In genomic region chr14:37363661-37364060, GRCh38 we compare ENCODE assay signal across 29 cellular contexts.
"Had no signal": no experiment of that assay in that cellular context is flagged by ENCODE, and none has a peak within 500 bp of the region (broad histone marks: within the 10 kb centered on the region; RNA-seq: fewer than 3 reads in every experiment).

No MANE protein-coding gene starts in this region.

- H3K36me3 Mint-ChIP-seq: naive B cell; stimulated activated effector memory CD8-positive, alpha-beta T cell treated with anti-CD3 and anti-CD28 coated beads, Interleukin-12 subunit alpha, Interleukin-12 subunit beta, amount 100 ng/mL, for 72 hours; stimulated activated naive B cell treated with anti-CD40 and anti-IgM and Interleukin-4, amounts not matched to agents 10 μg/mL and 1 μg/mL and 100 μg/mL, for 72 hours had no signal

- FAIRE-seq: pancreas had no signal

- H3K9me3 ChIP-seq: neutrophil, pancreas, prostate gland, thoracic aorta had no signal

- H3K27me3 ChIP-seq: neutrophil, pancreas, right atrium auricular region, spleen, stomach, tibial artery, transverse colon, upper lobe of right lung, uterus had no signal

- H3K4me2 ChIP-seq: smooth muscle cell had no signal

- H3K27me3 Mint-ChIP-seq: naive B cell; naive thymus-derived CD8-positive, alpha-beta T cell; natural killer cell treated with Interleukin-12 subunit alpha and Interleukin-12 subunit beta and Interleukin-15 and Interleukin-18, amount 100 ng/mL, for 72 hours; stimulated activated naive B cell treated with anti-CD40 and anti-IgM and Interleukin-4, amounts not matched to agents 10 μg/mL and 1 μg/mL and 100 μg/mL, for 72 hours; stimulated activated naive CD8-positive, alpha-beta T cell treated with anti-CD3 and anti-CD28 coated beads, Interleukin-15, Interleukin-2, amounts not matched to agents 100 ng/mL and 50 ng/mL, for 24 hours; type B pancreatic cell had no signal

- H3K4me3 Mint-ChIP-seq: naive B cell; naive thymus-derived CD8-positive, alpha-beta T cell; natural killer cell treated with Interleukin-12 subunit alpha and Interleukin-12 subunit beta and Interleukin-15 and Interleukin-18, amount 100 ng/mL, for 72 hours; nephron progenitor cell; neural crest cell; stimulated activated effector memory CD8-positive, alpha-beta T cell treated with anti-CD3 and anti-CD28 coated beads, Interleukin-12 subunit alpha, Interleukin-12 subunit beta, amount 100 ng/mL, for 72 hours; stimulated activated naive B cell treated with anti-CD40 and anti-IgM and Interleukin-4, amounts not matched to agents 10 μg/mL and 1 μg/mL and 100 μg/mL, for 72 hours; stimulated activated naive CD8-positive, alpha-beta T cell treated with anti-CD3 and anti-CD28 coated beads, Interleukin-15, Interleukin-2, amounts not matched to agents 100 ng/mL and 50 ng/mL, for 24 hours; type B pancreatic cell had no signal

- H3K36me3 ChIP-seq: neutrophil, pancreas, prostate gland, right atrium auricular region, thoracic aorta, transverse colon, upper lobe of right lung, uterus had no signal

- H3K4me1 ChIP-seq: pancreas, prostate gland, right atrium auricular region, spleen, stomach, tibial artery, transverse colon, upper lobe of right lung, uterus had no signal

- DNase-seq: naive B cell; naive thymus-derived CD8-positive, alpha-beta T cell; nephron progenitor cell; nucleus accumbens; pancreas; retina; spleen; stimulated activated CD4-positive, alpha-beta T cell treated with anti-CD3 and anti-CD28 coated beads, Interleukin-12 subunit alpha, Interleukin-12 subunit beta, amount 100 ng/mL, for 4 hours; stimulated activated CD4-positive, alpha-beta T cell treated with anti-CD3 and anti-CD28 coated beads, Interleukin-1b, Interleukin-23, amount 100 ng/mL, for 48 hours; stimulated activated CD4-positive, alpha-beta T cell treated with anti-CD3 and anti-CD28 coated beads, Interleukin-4, amount 100 ng/mL, for 24 hours; stimulated activated naive B cell treated with anti-CD40 and anti-IgM and Interleukin-4, amounts not matched to agents 10 μg/mL and 1 μg/mL and 100 μg/mL, for 72 hours; stimulated activated naive CD4-positive, alpha-beta T cell treated with Interleukin-2 at 50 U/mL for 16 hours; stomach; tibial artery; transverse colon; upper lobe of right lung; uterus had no signal

- ATAC-seq: naive thymus-derived CD8-positive, alpha-beta T cell; natural killer cell treated with Interleukin-12 subunit alpha and Interleukin-12 subunit beta and Interleukin-15 and Interleukin-18, amount 100 ng/mL, for 72 hours; pancreas; sciatic nerve; stimulated activated effector memory CD8-positive, alpha-beta T cell treated with anti-CD3 and anti-CD28 coated beads, Interleukin-12 subunit alpha, Interleukin-12 subunit beta, amount 100 ng/mL, for 72 hours; stimulated activated naive B cell treated with anti-CD40 and anti-IgM and Interleukin-4, amounts not matched to agents 10 μg/mL and 1 μg/mL and 100 μg/mL, for 72 hours; upper lobe of right lung had no signal

- H3K27ac ChIP-seq: neutrophil, pancreas, prostate gland, right atrium auricular region, skin epidermis, spleen, stomach, thoracic aorta, tibial artery, transverse colon, upper lobe of right lung, uterus had no signal

- H3K4me1 Mint-ChIP-seq: naive B cell; naive thymus-derived CD8-positive, alpha-beta T cell; stimulated activated effector memory CD8-positive, alpha-beta T cell treated with anti-CD3 and anti-CD28 coated beads, Interleukin-12 subunit alpha, Interleukin-12 subunit beta, amount 100 ng/mL, for 72 hours; stimulated activated naive B cell treated with anti-CD40 and anti-IgM and Interleukin-4, amounts not matched to agents 10 μg/mL and 1 μg/mL and 100 μg/mL, for 72 hours had no signal

- H3K27ac Mint-ChIP-seq: naive B cell; naive thymus-derived CD8-positive, alpha-beta T cell; natural killer cell treated with Interleukin-12 subunit alpha and Interleukin-12 subunit beta and Interleukin-15 and Interleukin-18, amount 100 ng/mL, for 72 hours; nephron progenitor cell; stimulated activated effector memory CD8-positive, alpha-beta T cell treated with anti-CD3 and anti-CD28 coated beads, Interleukin-12 subunit alpha, Interleukin-12 subunit beta, amount 100 ng/mL, for 72 hours; stimulated activated naive B cell treated with anti-CD40 and anti-IgM and Interleukin-4, amounts not matched to agents 10 μg/mL and 1 μg/mL and 100 μg/mL, for 72 hours; stimulated activated naive CD8-positive, alpha-beta T cell treated with anti-CD3 and anti-CD28 coated beads, Interleukin-15, Interleukin-2, amounts not matched to agents 100 ng/mL and 50 ng/mL, for 24 hours; type B pancreatic cell had no signal

- H3K4me3 ChIP-seq: pancreas, prostate gland, right atrium auricular region, skin epidermis, smooth muscle cell, spleen, stomach, thoracic aorta, tibial artery, transverse colon, upper lobe of right lung, uterus had no signal
